Comparison of ENCODE assay signal across 1 cellular context in the genomic region with DNA sequence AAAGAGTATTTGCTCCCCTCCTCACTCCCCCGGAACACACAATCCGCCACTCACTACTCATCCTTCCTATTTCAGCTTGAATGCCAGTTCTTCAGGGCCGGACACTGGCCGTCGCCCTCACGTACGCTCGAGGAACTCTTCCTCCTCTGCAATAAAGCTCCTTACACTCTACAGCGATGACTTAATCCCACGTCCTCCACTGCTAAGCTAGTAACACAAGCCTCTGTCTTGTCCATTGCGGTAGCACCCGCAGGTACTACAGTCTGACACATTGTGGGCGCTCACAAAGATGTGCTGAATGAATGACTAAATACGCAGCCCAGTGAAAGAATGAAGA.
TF ChIP-seq lines count a peak whose summit lies in the region.

No MANE protein-coding gene starts in this region.

TF ChIP-seq in SK-N-SH treated with all-trans-retinoic acid at 6 μM for 48 hours, 23 proteins besides CTCF, POLR2A, EP300 and RAD21 (continued from another document):
- TF ChIP-seq, protein P1, sequence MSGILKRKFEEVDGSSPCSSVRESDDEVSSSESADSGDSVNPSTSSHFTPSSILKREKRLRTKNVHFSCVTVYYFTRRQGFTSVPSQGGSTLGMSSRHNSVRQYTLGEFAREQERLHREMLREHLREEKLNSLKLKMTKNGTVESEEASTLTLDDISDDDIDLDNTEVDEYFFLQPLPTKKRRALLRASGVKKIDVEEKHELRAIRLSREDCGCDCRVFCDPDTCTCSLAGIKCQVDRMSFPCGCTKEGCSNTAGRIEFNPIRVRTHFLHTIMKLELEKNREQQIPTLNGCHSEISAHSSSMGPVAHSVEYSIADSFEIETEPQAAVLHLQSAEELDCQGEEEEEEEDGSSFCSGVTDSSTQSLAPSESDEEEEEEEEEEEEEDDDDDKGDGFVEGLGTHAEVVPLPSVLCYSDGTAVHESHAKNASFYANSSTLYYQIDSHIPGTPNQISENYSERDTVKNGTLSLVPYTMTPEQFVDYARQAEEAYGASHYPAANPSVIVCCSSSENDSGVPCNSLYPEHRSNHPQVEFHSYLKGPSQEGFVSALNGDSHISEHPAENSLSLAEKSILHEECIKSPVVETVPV (CRISPR knock-in tag; IDR thresholded peaks at IDR 0.05): no peak
- TF ChIP-seq ZNF70 (CRISPR knock-in tag; IDR thresholded peaks at IDR 0.05): no peak
- TF ChIP-seq, protein P2, sequence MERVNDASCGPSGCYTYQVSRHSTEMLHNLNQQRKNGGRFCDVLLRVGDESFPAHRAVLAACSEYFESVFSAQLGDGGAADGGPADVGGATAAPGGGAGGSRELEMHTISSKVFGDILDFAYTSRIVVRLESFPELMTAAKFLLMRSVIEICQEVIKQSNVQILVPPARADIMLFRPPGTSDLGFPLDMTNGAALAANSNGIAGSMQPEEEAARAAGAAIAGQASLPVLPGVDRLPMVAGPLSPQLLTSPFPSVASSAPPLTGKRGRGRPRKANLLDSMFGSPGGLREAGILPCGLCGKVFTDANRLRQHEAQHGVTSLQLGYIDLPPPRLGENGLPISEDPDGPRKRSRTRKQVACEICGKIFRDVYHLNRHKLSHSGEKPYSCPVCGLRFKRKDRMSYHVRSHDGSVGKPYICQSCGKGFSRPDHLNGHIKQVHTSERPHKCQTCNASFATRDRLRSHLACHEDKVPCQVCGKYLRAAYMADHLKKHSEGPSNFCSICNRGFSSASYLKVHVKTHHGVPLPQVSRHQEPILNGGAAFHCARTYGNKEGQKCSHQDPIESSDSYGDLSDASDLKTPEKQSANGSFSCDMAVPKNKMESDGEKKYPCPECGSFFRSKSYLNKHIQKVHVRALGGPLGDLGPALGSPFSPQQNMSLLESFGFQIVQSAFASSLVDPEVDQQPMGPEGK (CRISPR knock-in tag; IDR thresholded peaks at IDR 0.05; ENCODE audit: borderline replicate concordance): no peak
- no peak for TF ChIP-seq ARNTL (CRISPR knock-in tag; IDR thresholded peaks at IDR 0.05; ENCODE audit: borderline replicate concordance, low read depth)
- TF ChIP-seq ESRRG (CRISPR knock-in tag; IDR thresholded peaks at IDR 0.05): no peak
- no peak for TF ChIP-seq ZNF8 (CRISPR knock-in tag; IDR thresholded peaks at IDR 0.05)
- no peak for TF ChIP-seq TCF4 (CRISPR knock-in tag; IDR thresholded peaks at IDR 0.05; ENCODE audit: borderline replicate concordance)
- TF ChIP-seq CSDC2 (CRISPR knock-in tag; IDR thresholded peaks at IDR 0.05): no peak
- TF ChIP-seq ZFP30 (CRISPR knock-in tag; IDR thresholded peaks at IDR 0.05): no peak
- no peak for TF ChIP-seq ZFP3 (CRISPR knock-in tag; IDR thresholded peaks at IDR 0.05)
- no peak for TF ChIP-seq TOX (CRISPR knock-in tag; IDR thresholded peaks at IDR 0.05; ENCODE audit: borderline replicate concordance)
- no peak for TF ChIP-seq SNAI2 (CRISPR knock-in tag; IDR thresholded peaks at IDR 0.05)
- no peak for TF ChIP-seq OSR1 (CRISPR knock-in tag; IDR thresholded peaks at IDR 0.05)
